ENCODE assay signal across 8 cellular contexts in genomic region chr14:96797188-96797942, GRCh38. TPM values are rescaled to one million over a fixed set of nuclear protein-coding genes. Genes with fewer than 3 reads are reported as not detected.
DNase-seq lines count a peak whose midpoint lies in the region; ATAC-seq and TF ChIP-seq lines count a peak whose summit lies in the region.

A gene with protein sequence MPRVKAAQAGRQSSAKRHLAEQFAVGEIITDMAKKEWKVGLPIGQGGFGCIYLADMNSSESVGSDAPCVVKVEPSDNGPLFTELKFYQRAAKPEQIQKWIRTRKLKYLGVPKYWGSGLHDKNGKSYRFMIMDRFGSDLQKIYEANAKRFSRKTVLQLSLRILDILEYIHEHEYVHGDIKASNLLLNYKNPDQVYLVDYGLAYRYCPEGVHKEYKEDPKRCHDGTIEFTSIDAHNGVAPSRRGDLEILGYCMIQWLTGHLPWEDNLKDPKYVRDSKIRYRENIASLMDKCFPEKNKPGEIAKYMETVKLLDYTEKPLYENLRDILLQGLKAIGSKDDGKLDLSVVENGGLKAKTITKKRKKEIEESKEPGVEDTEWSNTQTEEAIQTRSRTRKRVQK (plus strand): TSS chr14:96797382. CDS start chr14:96833472, 36,090 bp downstream.

- peak within 1 kb of the TSS; percentile 61 for H3K4me2 ChIP-seq in KMS-11

- peak within 1 kb of the TSS; percentile 94 for H3K27ac Mint-ChIP-seq in activated T-cell treated with anti-CD3 and anti-CD28 coated beads, Interleukin-2, amount 50 U/mL, for 24 hours

- H3K4me3 ChIP-seq in KMS-11 (IDR thresholded peaks at IDR 0.05; ENCODE audit: insufficient read depth, low read depth, low read length) = no peak within 1 kb of the TSS
- peak within 1 kb of the TSS; percentile 81 for H3K4me3 ChIP-seq in Panc1 (ENCODE audit: low read depth in 2 of 2, low read length in 2 of 2)
- peak within 1 kb of the TSS; percentile 62 to 81 for H3K4me3 ChIP-seq in muscle layer of colon (ENCODE audit: low read depth in 1 of 2, low read length in 2 of 2)

- H3K79me2 ChIP-seq in KMS-11 (ENCODE audit: insufficient read depth, low read depth) = peaks cover 45% of the 10 kb centered on the region

- no TSS peak for BruUV-seq in Panc1 (replicated peaks; lab: Mats Ljungman, UMichigan)

- H3K27ac ChIP-seq in KMS-11 = peak within 1 kb of the TSS; percentile 88
- H3K27ac ChIP-seq in Panc1 (ENCODE audit: low read length) = peak within 1 kb of the TSS; percentile 79
- H3K27ac ChIP-seq in muscle layer of colon (ENCODE audit: low read depth, low read length) = no peak within 1 kb of the TSS

- H3K9ac ChIP-seq in KMS-11 (peak within 1 kb of the TSS; percentile 95), muscle layer of colon (ENCODE audit: low read length) (peak within 1 kb of the TSS; percentile 21)

- H3K9me3 Mint-ChIP-seq in activated T-cell treated with anti-CD3 and anti-CD28 coated beads, Interleukin-2, amount 50 U/mL, for 24 hours = no peaks in the 10 kb centered on the region

- H3K4me1 ChIP-seq in KMS-11 (ENCODE audit: low read depth, poor library complexity, severe bottlenecking) (peaks cover 14% of the 10 kb centered on the region), Panc1 (ENCODE audit: control insufficient read depth, insufficient read depth, low read length) (peaks cover 3% of the 10 kb centered on the region), muscle layer of colon (ENCODE audit: insufficient read depth, low read length) (peaks cover 9% of the 10 kb centered on the region)

- in situ Hi-C loops in Panc1 (cut with HindIII; ENCODE audit: low pct_unique_long_range_greater_than_20kb, low sequenced_read_pairs) = no loop called here

- H3K9me3 ChIP-seq in Panc1 (ENCODE audit: control insufficient read depth, insufficient read depth, low read depth, low read length) (no peaks in the 10 kb centered on the region), muscle layer of colon (ENCODE audit: low read length) (no peaks in the 10 kb centered on the region)

- no peaks in the 10 kb centered on the region for H3K36me3 ChIP-seq in KMS-11 (ENCODE audit: insufficient read depth)
- H3K36me3 ChIP-seq in Panc1 (ENCODE audit: control insufficient read depth, insufficient read depth, low read length) = no peaks in the 10 kb centered on the region
- no peaks in the 10 kb centered on the region for H3K36me3 ChIP-seq in muscle layer of colon (ENCODE audit: insufficient read depth, low read length)

- TF ChIP-seq CTCF in KMS-11 (conservative IDR thresholded peaks at IDR 0.05; ENCODE audit: low read depth, low read length) (no peak), Panc1 (IDR thresholded peaks at IDR 0.05) (no peak)

- H2AFZ ChIP-seq in KMS-11 (ENCODE audit: low read depth) = peak within 1 kb of the TSS; percentile 54

- peaks cover 3% of the 10 kb centered on the region; the same call in 1 of the 2 replicates for H4K20me1 ChIP-seq in KMS-11 (ENCODE audit: insufficient read depth)

- peak; percentile 97 for DNase-seq in DMS79 treated with DMSO at 0.1 percent for 48 hours (lab: John Stamatoyannopoulos, UW)
- DNase-seq in Panc1 (ENCODE audit: low read depth, low spot score) = peak; percentile 70
- peak; percentile 97 for DNase-seq in activated T-cell treated with anti-CD3 and anti-CD28 coated beads, Interleukin-2, amount 50 U/mL, for 24 hours
- DNase-seq in stimulated activated CD8-positive, alpha-beta memory T cell treated with anti-CD3 and anti-CD28 coated beads, Interleukin-7, amount 100 ng/mL, for 1 hour (ENCODE audit: low read depth in 2 of 2) = peak; percentile 91

- H3K27me3 ChIP-seq in KMS-11 (ENCODE audit: insufficient read depth, low read depth) (no peaks in the 10 kb centered on the region), Panc1 (ENCODE audit: control insufficient read depth, insufficient read depth, low read length) (no peaks in the 10 kb centered on the region), muscle layer of colon (ENCODE audit: control insufficient read depth in 1 of 2, insufficient read depth in 2 of 2, low read length in 2 of 2) (no peaks in the 10 kb centered on the region)

- intact Hi-C loops in Panc1 (cut with micrococcal nuclease; ENCODE audit: unreplicated experiment) = no loop called here

- CTCF ChIA-PET in Panc1 (lab: Charles Lee) = no interaction called here

- POLR2A ChIA-PET in Panc1 (lab: Charles Lee) = no interaction called here

- ATAC-seq in GM21786 (IDR thresholded peaks at IDR 0.05; ENCODE audit: unreplicated experiment) (peak; percentile 97), Panc1 (peak; percentile 100), esophagus mucosa (peak; percentile 100)

- H3K36me3 Mint-ChIP-seq in activated T-cell treated with anti-CD3 and anti-CD28 coated beads, Interleukin-2, amount 50 U/mL, for 24 hours (ENCODE audit: low read depth) = peaks cover 23% of the 10 kb centered on the region

- H3K4me1 Mint-ChIP-seq in activated T-cell treated with anti-CD3 and anti-CD28 coated beads, Interleukin-2, amount 50 U/mL, for 24 hours (ENCODE audit: low read depth) = peaks cover 30% of the 10 kb centered on the region

- H3K27me3 Mint-ChIP-seq in activated T-cell treated with anti-CD3 and anti-CD28 coated beads, Interleukin-2, amount 50 U/mL, for 24 hours = peaks cover 17% of the 10 kb centered on the region

- peak within 1 kb of the TSS; percentile 94 for H3K4me3 Mint-ChIP-seq in activated T-cell treated with anti-CD3 and anti-CD28 coated beads, Interleukin-2, amount 50 U/mL, for 24 hours

RNA-seq across cellular contexts. Expression of the gene that starts here (rescaled TPM):
- total RNA-seq in Panc1 (2021; ENCODE audit: unreplicated experiment) (26.5 TPM), esophagus mucosa (12.6 TPM)
- 9.9 TPM for polyA plus RNA-seq in Panc1 (2012; ENCODE audit: insufficient read length)
